16 cellular contexts compared by ENCODE assay signal in the genomic region with DNA sequence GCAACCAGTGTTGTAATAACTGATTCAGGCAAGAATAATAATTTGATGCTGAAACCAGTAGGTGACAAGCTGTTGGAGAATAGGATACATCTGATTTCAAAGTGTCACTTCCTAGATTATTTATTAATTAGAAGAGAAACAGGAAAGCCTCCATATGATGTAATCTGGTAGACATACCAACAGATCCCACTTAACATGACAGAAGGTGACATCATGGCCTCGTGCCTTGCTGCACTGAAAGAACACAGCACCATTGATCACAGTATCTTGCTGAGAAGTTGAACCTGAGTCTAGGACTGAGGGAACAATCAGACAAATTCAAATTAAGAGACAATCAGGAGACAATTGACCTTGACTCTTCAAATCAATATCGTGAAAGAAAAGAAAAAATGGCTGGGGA.
"Had no signal": no experiment of that assay in that cellular context is flagged by ENCODE, and none has a peak within 500 bp of the region (broad histone marks: within the 10 kb centered on the region; RNA-seq: fewer than 3 reads in every experiment).

No MANE protein-coding gene starts in this region.

- ATAC-seq: left cardiac atrium; natural killer cell treated with Interleukin-12 subunit alpha and Interleukin-12 subunit beta and Interleukin-15 and Interleukin-18, amount 100 ng/mL, for 72 hours; stimulated activated naive CD8-positive, alpha-beta T cell treated with anti-CD3 and anti-CD28 coated beads, Interleukin-15, Interleukin-2, amounts not matched to agents 100 U/mL and 50 U/mL, for 24 hours had no signal

- H3K36me3 ChIP-seq: suprapubic skin, upper lobe of left lung had no signal

- H3K4me3 Mint-ChIP-seq: dendritic cell treated with granulocyte-macrophage colony-stimulating factor and Interleukin-4, amounts not matched to agents 40 ng/mL and 50 ng/mL, for 4 days; natural killer cell treated with Interleukin-12 subunit alpha and Interleukin-12 subunit beta and Interleukin-15 and Interleukin-18, amount 100 ng/mL, for 72 hours had no signal

- H3K27ac ChIP-seq: suprapubic skin, upper lobe of left lung had no signal

- H3K4me3 ChIP-seq: lung, suprapubic skin, upper lobe of left lung had no signal

- H3K4me1 ChIP-seq: suprapubic skin, upper lobe of left lung had no signal

- H3K27me3 ChIP-seq: suprapubic skin, upper lobe of left lung had no signal

- FAIRE-seq: TTC549 had no signal

- H3K27ac Mint-ChIP-seq: dendritic cell treated with granulocyte-macrophage colony-stimulating factor and Interleukin-4, amounts not matched to agents 40 ng/mL and 50 ng/mL, for 4 days; natural killer cell treated with Interleukin-12 subunit alpha and Interleukin-12 subunit beta and Interleukin-15 and Interleukin-18, amount 100 ng/mL, for 72 hours had no signal

- H3K27me3 Mint-ChIP-seq: dendritic cell treated with granulocyte-macrophage colony-stimulating factor and Interleukin-4, amounts not matched to agents 40 ng/mL and 50 ng/mL, for 4 days; natural killer cell treated with Interleukin-12 subunit alpha and Interleukin-12 subunit beta and Interleukin-15 and Interleukin-18, amount 100 ng/mL, for 72 hours had no signal

- H3K9me3 ChIP-seq: suprapubic skin, upper lobe of left lung had no signal

- DNase-seq: activated CD4-positive, alpha-beta T cell treated with anti-CD3 and anti-CD28 coated beads, Interleukin-2, amount 50 U/mL, for 1 hour; activated CD4-positive, CD25-positive, alpha-beta regulatory T cell; activated naive CD4-positive, alpha-beta T cell treated with anti-CD3 and anti-CD28 coated beads, Interleukin-2, amount 50 U/mL, for 16 hours; activated T-cell treated with anti-CD3 and anti-CD28 coated beads, Interleukin-2, amount 50 U/mL, for 1 hour; cerebellar nuclear complex; hypothalamus; left cardiac atrium; stimulated activated CD4-positive, alpha-beta T cell treated with anti-CD3 and anti-CD28 coated beads, Interleukin-4, amount 100 ng/mL, for 1 hour; stimulated activated CD8-positive, alpha-beta memory T cell treated with anti-CD3 and anti-CD28 coated beads, Interleukin-4, amount 100 ng/mL, for 48 hours; stimulated activated naive CD8-positive, alpha-beta T cell treated with anti-CD3 and anti-CD28 coated beads, Interleukin-15, Interleukin-2, amounts not matched to agents 100 U/mL and 50 U/mL, for 24 hours; upper lobe of left lung had no signal
